In genomic region chrX:3872226-3872879, GRCh38 we compare ENCODE assay signal across 5 cellular contexts.
DNase-seq lines count a peak whose midpoint lies in the region; ATAC-seq, FAIRE-seq and TF ChIP-seq lines count a peak whose summit lies in the region.
"Not testable (repeated sequence)": the region's sequence is repeated elsewhere in the genome, so short reads cannot be mapped to it uniquely, and the experiment has no call there.

No MANE protein-coding gene starts in this region.

- CTCF ChIA-PET in HCT116 (lab: Charles Lee); HepG2 (lab: Yijun Ruan, JAX; ENCODE audit: low intra/inter-chr PET ratio, low total read pairs): not testable (repeated sequence)

- not testable (repeated sequence) for H4K20me1 ChIP-seq in HCT116 (ENCODE audit: insufficient read depth); HepG2 (ENCODE audit: insufficient read depth, low read length)

- TF ChIP-seq EP300 in HepG2 (IDR thresholded peaks at IDR 0.05; ENCODE audit: low read depth in 2 of 2, low read length in 2 of 2); HepG2 (CRISPR knock-in tag; IDR thresholded peaks at IDR 0.05; ENCODE audit: borderline replicate concordance); sigmoid colon (IDR thresholded peaks at IDR 0.05): not testable (repeated sequence)

- RAD21 ChIA-PET in HCT116 (lab: Charles Lee; ENCODE audit: low non-redundant PET in 1 of 2, low total read pairs in 2 of 2, uncharacterized antibody in 2 of 2, unreplicated experiment in 2 of 2) = not testable (repeated sequence)

- not testable (repeated sequence) for H3K27me3 Mint-ChIP-seq in effector memory CD8-positive, alpha-beta T cell

- POLR2A ChIA-PET in HCT116 (lab: Charles Lee); HepG2 (lab: Yijun Ruan, JAX): not testable (repeated sequence)

- DNase-seq in HCT116 (ENCODE audit: low read depth, low spot score); HepG2 (ENCODE audit: low spot score): not testable (repeated sequence)
- DNase-seq in activated CD8-positive, alpha-beta memory T cell treated with anti-CD3 and anti-CD28 coated beads, Interleukin-2, amount 50 U/mL, for 4 hours = peak; percentile 6
- peak in 2 of 3 experiments; percentile 0 to 1 for DNase-seq in effector memory CD8-positive, alpha-beta T cell
- DNase-seq in sigmoid colon = peak; percentile 5

- H3K79me2 ChIP-seq in HCT116 (ENCODE audit: insufficient read depth, low read length); HepG2 (ENCODE audit: insufficient read depth, low read length): not testable (repeated sequence)

- not testable (repeated sequence) for TF ChIP-seq RAD21 in HCT116 (IDR thresholded peaks at IDR 0.05; ENCODE audit: low read depth); HepG2 (CRISPR knock-in tag; IDR thresholded peaks at IDR 0.05)

- intact Hi-C loops in HCT116 (cut with micrococcal nuclease); HepG2 (cut with micrococcal nuclease; ENCODE audit: unreplicated experiment); sigmoid colon (cut with DNase I): not testable (repeated sequence)

- H3K36me3 Mint-ChIP-seq in effector memory CD8-positive, alpha-beta T cell (ENCODE audit: insufficient read depth) = not testable (repeated sequence)

- H3K9me2 ChIP-seq in HCT116 (ENCODE audit: insufficient read depth) = not testable (repeated sequence)

- H3K4me3 Mint-ChIP-seq in effector memory CD8-positive, alpha-beta T cell = peak overlapping the region in 1 of 2 donors; percentile 46

- in situ Hi-C loops in HepG2 (cut with HindIII; ENCODE audit: extremely low pct_ligation_motif_present, low pct_unique_long_range_greater_than_20kb) = not testable (repeated sequence)

- not testable (repeated sequence) for H3K27me3 ChIP-seq in HCT116 (ENCODE audit: insufficient read depth, low read length); HepG2 (ENCODE audit: control insufficient read depth in 1 of 2, insufficient read depth in 2 of 2, low read length in 2 of 2); sigmoid colon

- H3K4me2 ChIP-seq in HCT116 (ENCODE audit: low read length); HepG2 (ENCODE audit: low read depth, low read length): not testable (repeated sequence)

- H3K9me3 ChIP-seq in HCT116 (ENCODE audit: control insufficient read depth in 1 of 2, insufficient read depth in 1 of 2, low read depth in 1 of 2, low read length in 2 of 2); HepG2 (ENCODE audit: low read length); sigmoid colon: not testable (repeated sequence)

- H2AFZ ChIP-seq in HCT116 (ENCODE audit: low read depth, low read length, poor library complexity, severe bottlenecking); HepG2 (ENCODE audit: low read length): not testable (repeated sequence)

- not testable (repeated sequence) for H3K27ac Mint-ChIP-seq in effector memory CD8-positive, alpha-beta T cell

- H3K4me1 ChIP-seq in HCT116 (ENCODE audit: control insufficient read depth in 1 of 2, insufficient read depth in 2 of 2, low read length in 2 of 2); HepG2 (ENCODE audit: insufficient read depth, low read length); sigmoid colon: not testable (repeated sequence)

- not testable (repeated sequence) for TF ChIP-seq POLR2A in HCT116 (IDR thresholded peaks at IDR 0.05; ENCODE audit: borderline replicate concordance, extremely low read depth, insufficient read depth, insufficient read length); HepG2 (IDR thresholded peaks at IDR 0.05; ENCODE audit: insufficient read depth in 1 of 2, low read depth in 2 of 2, low read length in 2 of 2); sigmoid colon (IDR thresholded peaks at IDR 0.05)

- H3K4me3 ChIP-seq in HCT116 (replicated peaks in 1 of 2; ENCODE audit: low read depth in 1 of 2, low read length in 2 of 2); HepG2 (replicated peaks in 1 of 3; ENCODE audit: insufficient read depth in 1 of 3, low read depth in 2 of 3, low read length in 3 of 3); sigmoid colon: not testable (repeated sequence)

- not testable (repeated sequence) for H3K9ac ChIP-seq in HCT116 (ENCODE audit: low read length); HepG2 (ENCODE audit: insufficient read depth, low read depth, low read length)

- FAIRE-seq in HepG2 (lab: Jason Lieb, UNC) = not testable (repeated sequence)

- not testable (repeated sequence) for H3K9me3 Mint-ChIP-seq in effector memory CD8-positive, alpha-beta T cell

- H3K4me1 Mint-ChIP-seq in effector memory CD8-positive, alpha-beta T cell (ENCODE audit: low read depth in 2 of 2) = not testable (repeated sequence)

- not testable (repeated sequence) for H3K27ac ChIP-seq in HCT116 (ENCODE audit: low read depth, low read length); HepG2 (ENCODE audit: extremely low read length, insufficient read depth, low read length); sigmoid colon

- BruUV-seq in HCT116 (replicated peaks; lab: Mats Ljungman, UMichigan) = TSS peak; percentile 1
- BruUV-seq in HepG2 (replicated peaks; lab: Mats Ljungman, UMichigan) = not testable (repeated sequence)

- not testable (repeated sequence) for ATAC-seq in HCT116
- peak; percentile 85 for ATAC-seq in effector memory CD8-positive, alpha-beta T cell (replicated peaks)
- peak; percentile 54 for ATAC-seq in HepG2

- H3K36me3 ChIP-seq in HCT116 (ENCODE audit: control insufficient read depth in 1 of 2, insufficient read depth in 2 of 2, low read length in 2 of 2); HepG2 (replicated peaks in 1 of 2; ENCODE audit: control insufficient read depth in 1 of 2, insufficient read depth in 2 of 2, low read length in 2 of 2); sigmoid colon: not testable (repeated sequence)

- no CpG with 5 or more reads among the region's 12 CpGs for WGBS in HepG2 (ENCODE audit: low lambda C conversion rate)
- WGBS in sigmoid colon, 2 donors = 74% methylated on average over 6 of the region's 12 CpGs; no CpG with 5 or more reads in 1 of the 2 donors

- not testable (repeated sequence) for TF ChIP-seq CTCF in HCT116 (IDR thresholded peaks at IDR 0.05 in 2 of 3, conservative IDR thresholded peaks at IDR 0.05 in 1 of 3; ENCODE audit: borderline replicate concordance in 1 of 3, insufficient read depth in 1 of 3, low read depth in 2 of 3, low read length in 2 of 3); HepG2 (CRISPR knock-in tag; IDR thresholded peaks at IDR 0.05); sigmoid colon (IDR thresholded peaks at IDR 0.05)
